In genomic region chr4:172691552-172691951, GRCh38 we compare ENCODE assay signal across 8 cellular contexts.
"Had no signal": no experiment of that assay in that cellular context is flagged by ENCODE, and none has a peak within 500 bp of the region (broad histone marks: within the 10 kb centered on the region; RNA-seq: fewer than 3 reads in every experiment).

No MANE protein-coding gene starts in this region.

- H3K27ac ChIP-seq: KMS-11 had no signal

- H3K36me3 ChIP-seq: HAP-1 had no signal

- FAIRE-seq: HTR-8/SVneo had no signal

- ATAC-seq: GM23338, HCT116 had no signal

- H3K9ac ChIP-seq: KMS-11 had no signal

- H3K4me2 ChIP-seq: GM23338, KMS-11 had no signal

- DNase-seq: H7, IMR-90, KBM-7 had no signal

- H3K4me3 ChIP-seq: GM23338, HAP-1 had no signal

- H2AFZ ChIP-seq: GM23338 had no signal

- H3K4me1 ChIP-seq: HAP-1 had no signal
